1 cellular context compared by ENCODE assay signal in genomic region chr4:72112514-72113156, GRCh38.
TF ChIP-seq lines count a peak whose summit lies in the region.

No MANE protein-coding gene starts in this region.

TF ChIP-seq in K562, 482 proteins besides CTCF, POLR2A, EP300 and RAD21 (continued from another document and continues in another):
- TF ChIP-seq RNF219 (CRISPR knock-in tag; IDR thresholded peaks at IDR 0.05) = no peak
- TF ChIP-seq LEF1 (IDR thresholded peaks at IDR 0.05) = peak; percentile 51; the same call in 1 of the 2 replicates
- TF ChIP-seq ARID3A (IDR thresholded peaks at IDR 0.05; ENCODE audit: borderline replicate concordance, low read depth, low read length) = no peak
- TF ChIP-seq AFF1 (IDR thresholded peaks at IDR 0.05; ENCODE audit: low read depth in 1 of 2, partially characterized antibody in 2 of 2) = peak in 1 of 2 experiments; percentile 97
- peak; percentile 73 for TF ChIP-seq SMARCC2 (IDR thresholded peaks at IDR 0.05; ENCODE audit: low read depth)
- peak; percentile 22; the same call in 1 of the 2 replicates for TF ChIP-seq TEAD4 (IDR thresholded peaks at IDR 0.05; ENCODE audit: low read length)
- TF ChIP-seq TEAD4 (CRISPR knock-in tag; IDR thresholded peaks at IDR 0.05; ENCODE audit: borderline replicate concordance) = no peak
- peak; percentile 63 for TF ChIP-seq SOX6 (IDR thresholded peaks at IDR 0.05)
- TF ChIP-seq CEBPG (CRISPR knock-in tag; IDR thresholded peaks at IDR 0.05) = no peak
- peak in 1 of 2 experiments; percentile 56; a peak in 1 of 4 replicates for TF ChIP-seq CEBPG (tag; conservative IDR thresholded peaks at IDR 0.05 in 1 of 2, IDR thresholded peaks at IDR 0.05 in 1 of 2)
- TF ChIP-seq KDM2B (CRISPR knock-in tag; IDR thresholded peaks at IDR 0.05) = no peak
- no peak for TF ChIP-seq ZNF77 (CRISPR knock-in tag; IDR thresholded peaks at IDR 0.05)
- TF ChIP-seq FOXJ2 (tag; IDR thresholded peaks at IDR 0.05) = peak; percentile 29; the same call in 1 of the 2 replicates
- peak; percentile 78 for TF ChIP-seq MEIS2 (IDR thresholded peaks at IDR 0.05; ENCODE audit: partially characterized antibody)
- peak; percentile 92 for TF ChIP-seq TFE3 (CRISPR knock-in tag; IDR thresholded peaks at IDR 0.05)
- peak; percentile 83 for TF ChIP-seq SMARCA4 (IDR thresholded peaks at IDR 0.05)
- TF ChIP-seq MNT (conservative IDR thresholded peaks at IDR 0.05) = peak; percentile 52 to 66; a peak in 3 of 4 replicates
- no peak for TF ChIP-seq NR0B1 (IDR thresholded peaks at IDR 0.05; ENCODE audit: partially characterized antibody)
- TF ChIP-seq EP400 (IDR thresholded peaks at IDR 0.05) = peak; percentile 18; the same call in 1 of the 2 replicates
- peak; percentile 76 for TF ChIP-seq CBFA2T2 (conservative IDR thresholded peaks at IDR 0.05)
- no peak for TF ChIP-seq IRF2 (CRISPR knock-in tag; IDR thresholded peaks at IDR 0.05)
- peak; percentile 100 for TF ChIP-seq JUN (IDR thresholded peaks at IDR 0.05; ENCODE audit: borderline replicate concordance, low read depth, low read length)
- TF ChIP-seq JUN (CRISPR knock-in tag; IDR thresholded peaks at IDR 0.05; ENCODE audit: borderline replicate concordance) = no peak
- TF ChIP-seq EHMT2 (IDR thresholded peaks at IDR 0.05) = 0 out of 2 replicates have a peak, but pooled peaks have one; percentile 18
- no peak for TF ChIP-seq HMG20B (CRISPR knock-in tag; IDR thresholded peaks at IDR 0.05)
- TF ChIP-seq TOE1 (IDR thresholded peaks at IDR 0.05; ENCODE audit: borderline replicate concordance) = peak; percentile 92
- TF ChIP-seq TOE1 (CRISPR knock-in tag; IDR thresholded peaks at IDR 0.05; ENCODE audit: borderline replicate concordance, low read depth) = no peak
- peak in 1 of 2 experiments; percentile 39; a peak in 1 of 4 replicates for TF ChIP-seq FOXK2 (conservative IDR thresholded peaks at IDR 0.05 in 1 of 2, IDR thresholded peaks at IDR 0.05 in 1 of 2; ENCODE audit: low read depth in 2 of 2)
- TF ChIP-seq VEZF1 (CRISPR knock-in tag; IDR thresholded peaks at IDR 0.05) = 0 out of 2 replicates have a peak, but pooled peaks have one; percentile 30
- TF ChIP-seq BHLHE40 (IDR thresholded peaks at IDR 0.05; ENCODE audit: low read length) = peak; percentile 86
- peak; percentile 40 for TF ChIP-seq HDAC3 (IDR thresholded peaks at IDR 0.05; ENCODE audit: borderline replicate concordance, partially characterized antibody)
- TF ChIP-seq PTTG1 (tag; IDR thresholded peaks at IDR 0.05; ENCODE audit: low read depth) = no peak
- TF ChIP-seq ETV1 (tag; conservative IDR thresholded peaks at IDR 0.05; ENCODE audit: low read depth) = 0 out of 2 replicates have a peak, but pooled peaks have one; percentile 40
- TF ChIP-seq JUND (IDR thresholded peaks at IDR 0.05; ENCODE audit: borderline replicate concordance, low read depth, low read length) = peak; percentile 98
- peak; percentile 100 for TF ChIP-seq JUND (tag; IDR thresholded peaks at IDR 0.05; ENCODE audit: borderline replicate concordance, low read depth, low read length)
- peak; percentile 61 for TF ChIP-seq USF1 (CRISPR knock-in tag; IDR thresholded peaks at IDR 0.05)
- TF ChIP-seq ZHX1 (conservative IDR thresholded peaks at IDR 0.05; ENCODE audit: low read length) = no peak
- TF ChIP-seq PKNOX1 (IDR thresholded peaks at IDR 0.05) = 0 out of 2 replicates have a peak, but pooled peaks have one; percentile 24
- TF ChIP-seq DPF2 (IDR thresholded peaks at IDR 0.05) = peak; percentile 79
- TF ChIP-seq TRIM24 (IDR thresholded peaks at IDR 0.05) = peak; percentile 97 to 98
- peak; percentile 80 for TF ChIP-seq RAD51 (IDR thresholded peaks at IDR 0.05; ENCODE audit: borderline replicate concordance, low read depth)
- 0 out of 2 replicates have a peak, but pooled peaks have one; percentile 55 for TF ChIP-seq MYNN (IDR thresholded peaks at IDR 0.05)
- no peak for TF ChIP-seq MYNN (CRISPR knock-in tag; IDR thresholded peaks at IDR 0.05)
- no peak for TF ChIP-seq ATF1 (CRISPR knock-in tag; IDR thresholded peaks at IDR 0.05)
- peak; percentile 80 for TF ChIP-seq ATF1 (tag; IDR thresholded peaks at IDR 0.05)
- TF ChIP-seq ZNF589 (CRISPR knock-in tag; IDR thresholded peaks at IDR 0.05; ENCODE audit: low read depth) = peak; percentile 50; the same call in 1 of the 2 replicates
- TF ChIP-seq FOS (IDR thresholded peaks at IDR 0.05; ENCODE audit: extremely low read depth, insufficient read length) = peak; percentile 87
